Comparison of ENCODE assay signal across 23 cellular contexts in the genomic region with DNA sequence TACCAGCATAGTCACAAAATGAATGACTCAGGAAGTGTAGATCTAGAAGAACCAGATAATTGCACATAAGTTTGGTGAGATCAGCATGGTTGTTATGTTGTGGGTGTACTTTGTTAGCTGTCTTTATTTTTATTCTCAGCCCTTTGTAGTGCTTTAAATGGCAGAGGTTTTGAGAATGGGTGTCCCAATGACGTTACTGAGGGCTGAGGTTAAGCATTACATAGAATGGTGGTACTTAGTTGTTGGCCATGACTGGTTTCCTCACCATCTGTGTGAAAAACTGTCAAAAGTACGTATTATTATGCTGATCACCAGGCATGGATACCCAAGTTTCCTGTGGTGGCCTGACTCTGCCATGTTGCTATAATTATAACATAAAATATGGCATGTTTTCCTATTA.
DNase-seq lines count a peak whose midpoint lies in the region; ATAC-seq and TF ChIP-seq lines count a peak whose summit lies in the region.
"Had no signal": no experiment of that assay in that cellular context is flagged by ENCODE, and none has a peak within 500 bp of the region (broad histone marks: within the 10 kb centered on the region; RNA-seq: fewer than 3 reads in every experiment).

No MANE protein-coding gene starts in this region.

- no peaks in the 10 kb centered on the region for H3K27me3 Mint-ChIP-seq in activated naive CD4-positive, alpha-beta T cell treated with anti-CD3 and anti-CD28 coated beads, Interleukin-2, amount 50 U/mL, for 24 hours
- H3K27me3 Mint-ChIP-seq in activated naive CD4-positive, alpha-beta T cell treated with anti-CD3 and anti-CD28 coated beads for 36 hours (ENCODE audit: low read depth) = no peaks in the 10 kb centered on the region
- no peaks in the 10 kb centered on the region for H3K27me3 Mint-ChIP-seq in T-helper 2 cell treated with Interferon-gamma antibody and Interleukin-4, amounts not matched to agents 5 μg/mL and 100 μg/mL, for 36 hours (ENCODE audit: low read depth)
- no peaks in the 10 kb centered on the region for H3K27me3 Mint-ChIP-seq in central memory CD8-positive, alpha-beta T cell
- no peaks in the 10 kb centered on the region for H3K27me3 Mint-ChIP-seq in stimulated activated naive CD8-positive, alpha-beta T cell treated with anti-CD3 and anti-CD28 coated beads, Interleukin-15, Interleukin-2, amounts not matched to agents 100 ng/mL and 50 ng/mL, for 24 hours
- H3K27me3 Mint-ChIP-seq: activated B cell treated with CpG ODN at 0.5 μM for 24 hours had no signal

- H3K36me3 Mint-ChIP-seq in activated naive CD4-positive, alpha-beta T cell treated with anti-CD3 and anti-CD28 coated beads, Interleukin-2, amount 50 U/mL, for 24 hours = no peaks in the 10 kb centered on the region
- H3K36me3 Mint-ChIP-seq in activated naive CD4-positive, alpha-beta T cell treated with anti-CD3 and anti-CD28 coated beads for 36 hours (ENCODE audit: low read depth) = peaks cover 9% of the 10 kb centered on the region
- peaks cover 38% of the 10 kb centered on the region for H3K36me3 Mint-ChIP-seq in T-helper 2 cell treated with Interferon-gamma antibody and Interleukin-4, amounts not matched to agents 5 μg/mL and 100 μg/mL, for 36 hours (ENCODE audit: low read depth)
- H3K36me3 Mint-ChIP-seq in central memory CD8-positive, alpha-beta T cell (ENCODE audit: insufficient read depth) = peaks cover 6% of the 10 kb centered on the region
- H3K36me3 Mint-ChIP-seq in stimulated activated naive CD8-positive, alpha-beta T cell treated with anti-CD3 and anti-CD28 coated beads, Interleukin-15, Interleukin-2, amounts not matched to agents 100 ng/mL and 50 ng/mL, for 24 hours (ENCODE audit: low read depth) = peaks cover 11% of the 10 kb centered on the region
- H3K36me3 Mint-ChIP-seq: neural progenitor cell had no signal

- no peaks in the 10 kb centered on the region for H3K27me3 ChIP-seq in transverse colon
- H3K27me3 ChIP-seq: cardiac muscle cell, neural progenitor cell had no signal

- 89% methylated on average over 2 of the region's 2 CpGs; no CpG with 5 or more reads in 1 of the 2 donors for WGBS in transverse colon (ENCODE audit: low coverage in 1 of 2), 2 donors

- H3K27ac ChIP-seq in transverse colon = no peak overlapping the region
- H3K27ac ChIP-seq: cardiac muscle cell, neural progenitor cell had no signal

- no peaks in the 10 kb centered on the region for H3K4me1 ChIP-seq in transverse colon
- H3K4me1 ChIP-seq: neural progenitor cell had no signal

- peak overlapping the region; percentile 15 for H3K27ac Mint-ChIP-seq in activated naive CD4-positive, alpha-beta T cell treated with anti-CD3 and anti-CD28 coated beads, Interleukin-2, amount 50 U/mL, for 24 hours
- no peak overlapping the region for H3K27ac Mint-ChIP-seq in activated naive CD4-positive, alpha-beta T cell treated with anti-CD3 and anti-CD28 coated beads for 36 hours
- peak overlapping the region; percentile 55 for H3K27ac Mint-ChIP-seq in T-helper 2 cell treated with Interferon-gamma antibody and Interleukin-4, amounts not matched to agents 5 μg/mL and 100 μg/mL, for 36 hours
- H3K27ac Mint-ChIP-seq in central memory CD8-positive, alpha-beta T cell (ENCODE audit: low read depth) = peak overlapping the region; percentile 57
- peak overlapping the region; percentile 8 for H3K27ac Mint-ChIP-seq in stimulated activated naive CD8-positive, alpha-beta T cell treated with anti-CD3 and anti-CD28 coated beads, Interleukin-15, Interleukin-2, amounts not matched to agents 100 ng/mL and 50 ng/mL, for 24 hours
- H3K27ac Mint-ChIP-seq: activated B cell treated with CpG ODN at 0.5 μM for 24 hours, neural progenitor cell had no signal

- H3K9me3 Mint-ChIP-seq in activated naive CD4-positive, alpha-beta T cell treated with anti-CD3 and anti-CD28 coated beads, Interleukin-2, amount 50 U/mL, for 24 hours = no peaks in the 10 kb centered on the region
- peaks cover 7% of the 10 kb centered on the region for H3K9me3 Mint-ChIP-seq in activated naive CD4-positive, alpha-beta T cell treated with anti-CD3 and anti-CD28 coated beads for 36 hours
- H3K9me3 Mint-ChIP-seq in T-helper 2 cell treated with Interferon-gamma antibody and Interleukin-4, amounts not matched to agents 5 μg/mL and 100 μg/mL, for 36 hours = peaks cover 14% of the 10 kb centered on the region
- H3K9me3 Mint-ChIP-seq in central memory CD8-positive, alpha-beta T cell = peaks cover 2% of the 10 kb centered on the region
- H3K9me3 Mint-ChIP-seq in stimulated activated naive CD8-positive, alpha-beta T cell treated with anti-CD3 and anti-CD28 coated beads, Interleukin-15, Interleukin-2, amounts not matched to agents 100 ng/mL and 50 ng/mL, for 24 hours = peaks cover 6% of the 10 kb centered on the region

- H3K4me3 ChIP-seq in transverse colon = no peak overlapping the region
- H3K4me3 ChIP-seq: cardiac muscle cell, neural progenitor cell had no signal

- intact Hi-C loops in activated naive CD4-positive, alpha-beta T cell treated with anti-CD3 and anti-CD28 coated beads for 36 hours (cut with micrococcal nuclease) = loop anchor here (10.0 kb wide), 1 partner anchor 1141 kb away; the partner anchor contains the start of gene CWC22
- intact Hi-C loops in transverse colon (cut with DNase I; ENCODE audit: low total_unique reads) = no loop called here
- intact Hi-C loops in left ventricle myocardium superior (cut with micrococcal nuclease) = no loop called here

- no peak for TF ChIP-seq EP300 in transverse colon (IDR thresholded peaks at IDR 0.05; ENCODE audit: low read depth)

- TF ChIP-seq CTCF in transverse colon (IDR thresholded peaks at IDR 0.05) = no peak

- H3K9me3 ChIP-seq in transverse colon = no peaks in the 10 kb centered on the region

- no peak for TF ChIP-seq POLR2A in transverse colon (IDR thresholded peaks at IDR 0.05)

- ATAC-seq in central memory CD8-positive, alpha-beta T cell (replicated peaks; ENCODE audit: extremely low read depth, poor library complexity, severe bottlenecking) = peak; percentile 82
- ATAC-seq in left ventricle myocardium superior = no peak

- H3K4me3 Mint-ChIP-seq in activated naive CD4-positive, alpha-beta T cell treated with anti-CD3 and anti-CD28 coated beads, Interleukin-2, amount 50 U/mL, for 24 hours = no peak overlapping the region
- H3K4me3 Mint-ChIP-seq in activated naive CD4-positive, alpha-beta T cell treated with anti-CD3 and anti-CD28 coated beads for 36 hours = no peak overlapping the region
- H3K4me3 Mint-ChIP-seq in T-helper 2 cell treated with Interferon-gamma antibody and Interleukin-4, amounts not matched to agents 5 μg/mL and 100 μg/mL, for 36 hours = no peak overlapping the region
- H3K4me3 Mint-ChIP-seq in central memory CD8-positive, alpha-beta T cell = peak overlapping the region; percentile 26
- H3K4me3 Mint-ChIP-seq in stimulated activated naive CD8-positive, alpha-beta T cell treated with anti-CD3 and anti-CD28 coated beads, Interleukin-15, Interleukin-2, amounts not matched to agents 100 ng/mL and 50 ng/mL, for 24 hours = no peak overlapping the region
- H3K4me3 Mint-ChIP-seq: activated B cell treated with CpG ODN at 0.5 μM for 24 hours, neural progenitor cell had no signal

- no peaks in the 10 kb centered on the region for H3K36me3 ChIP-seq in transverse colon
- H3K36me3 ChIP-seq: cardiac muscle cell, neural progenitor cell had no signal

- H3K4me1 Mint-ChIP-seq in activated naive CD4-positive, alpha-beta T cell treated with anti-CD3 and anti-CD28 coated beads, Interleukin-2, amount 50 U/mL, for 24 hours = peaks cover 79% of the 10 kb centered on the region
- H3K4me1 Mint-ChIP-seq in activated naive CD4-positive, alpha-beta T cell treated with anti-CD3 and anti-CD28 coated beads for 36 hours (ENCODE audit: low read depth) = peaks cover 54% of the 10 kb centered on the region
- peaks cover 67% of the 10 kb centered on the region for H3K4me1 Mint-ChIP-seq in T-helper 2 cell treated with Interferon-gamma antibody and Interleukin-4, amounts not matched to agents 5 μg/mL and 100 μg/mL, for 36 hours (ENCODE audit: low read depth)
- H3K4me1 Mint-ChIP-seq in central memory CD8-positive, alpha-beta T cell = peaks cover 55% of the 10 kb centered on the region
- H3K4me1 Mint-ChIP-seq in stimulated activated naive CD8-positive, alpha-beta T cell treated with anti-CD3 and anti-CD28 coated beads, Interleukin-15, Interleukin-2, amounts not matched to agents 100 ng/mL and 50 ng/mL, for 24 hours (ENCODE audit: low read depth) = peaks cover 71% of the 10 kb centered on the region
- H3K4me1 Mint-ChIP-seq: activated B cell treated with CpG ODN at 0.5 μM for 24 hours, neural progenitor cell had no signal

- in situ Hi-C loops in transverse colon (cut with MboI; ENCODE audit: low pct_ligation_motif_present in 1 of 4, low pct_unique_long_range_greater_than_20kb in 1 of 4, low sequenced_read_pairs in 3 of 4) = no loop called here

- no peak for DNase-seq in activated naive CD4-positive, alpha-beta T cell treated with anti-CD3 and anti-CD28 coated beads for 36 hours
- no peak for DNase-seq in T-helper 2 cell treated with Interferon-gamma antibody and Interleukin-4, amounts not matched to agents 5 μg/mL and 100 μg/mL, for 36 hours (ENCODE audit: low spot score)
- DNase-seq in central memory CD8-positive, alpha-beta T cell (ENCODE audit: low spot score in 2 of 2) = peak in 1 of 2 donors; percentile 36
- DNase-seq in transverse colon (no peak), left ventricle myocardium superior (no peak), NCI-H146 (lab: John Stamatoyannopoulos, UW) (no peak)
- DNase-seq: ACHN; activated B cell treated with CpG ODN at 0.5 μM for 24 hours; activated CD8-positive, alpha-beta memory T cell treated with anti-CD3 and anti-CD28 coated beads for 24 hours; activated effector memory CD4-positive, alpha-beta T cell treated with anti-CD3 and anti-CD28 coated beads, Interleukin-2, amount 50 U/mL, for 16 hours; hypothalamus; Karpas-422; NCI-H1048; NCI-H1930; NCI-H82; OCI-M1; Right ventricle myocardium superior; stimulated activated CD4-positive, alpha-beta T cell treated with anti-CD3 and anti-CD28 coated beads, Interleukin-4, amount 100 ng/mL, for 24 hours; stimulated activated naive CD4-positive, alpha-beta T cell had no signal

- CTCF ChIA-PET in activated naive CD4-positive, alpha-beta T cell treated with anti-CD3 and anti-CD28 coated beads for 36 hours (lab: Charles Lee) = interaction anchor here (0.8 to 3.2 kb wide), 8 partner anchors 15 to 172 kb away, joined by 3 to 15 read pairs (median 3); no protein-coding TSS in a partner anchor
